In genomic region chr22:39254122-39254521, GRCh38 we compare ENCODE assay signal across 14 cellular contexts. TPM values are rescaled to one million over a fixed set of nuclear protein-coding genes. Genes with fewer than 3 reads are reported as not detected.
DNase-seq lines count a peak whose midpoint lies in the region; ATAC-seq, FAIRE-seq and TF ChIP-seq lines count a peak whose summit lies in the region.
"Had no signal": no experiment of that assay in that cellular context is flagged by ENCODE, and none has a peak within 500 bp of the region (broad histone marks: within the 10 kb centered on the region; RNA-seq: fewer than 3 reads in every experiment).

No MANE protein-coding gene starts in this region.

- no peaks in the 10 kb centered on the region for H3K9me3 ChIP-seq in SJSA1 (replicated peaks)
- H3K9me3 ChIP-seq: SJCRH30 had no signal

- FAIRE-seq in frontal cortex (lab: Jason Lieb, UNC), result no peak
- FAIRE-seq: colon, kidney had no signal

- H3K4me3 ChIP-seq in SJSA1, result no peak overlapping the region
- H3K4me3 ChIP-seq: neural progenitor cell, SJCRH30 had no signal

- no peak for ATAC-seq in foreskin keratinocyte

- DNase-seq in SJSA1 (ENCODE audit: low read depth in 1 of 2, low spot score in 2 of 2) (no peak), foreskin keratinocyte (no peak), retina (peak; percentile 45), frontal cortex (ENCODE audit: low spot score in 2 of 2) (no peak), foreskin melanocyte (no peak), HuH-7.5 (ENCODE audit: low spot score) (no peak), Kasumi-1 (lab: John Stamatoyannopoulos, UW) (no peak)
- DNase-seq: activated CD4-positive, alpha-beta T cell treated with anti-CD3 and anti-CD28 coated beads for 1 hour; NCI-H524 had no signal

- H3K36me3 ChIP-seq in SJSA1, result no peaks in the 10 kb centered on the region
- H3K36me3 ChIP-seq: neural progenitor cell, SJCRH30 had no signal

- peak overlapping the region; percentile 41 for H3K27ac ChIP-seq in C4-2B
- peak overlapping the region; percentile 98 for H3K27ac ChIP-seq in SJSA1
- peak overlapping the region; percentile 95 for H3K27ac ChIP-seq in foreskin keratinocyte
- H3K27ac ChIP-seq: neural progenitor cell had no signal

- peaks cover 52% of the 10 kb centered on the region for H3K4me1 ChIP-seq in SJSA1 (replicated peaks)
- H3K4me1 ChIP-seq in foreskin keratinocyte, result peaks cover 23% of the 10 kb centered on the region

- H3K27me3 ChIP-seq in SJSA1 (replicated peaks), result no peaks in the 10 kb centered on the region
- no peaks in the 10 kb centered on the region for H3K27me3 ChIP-seq in foreskin keratinocyte

- no peak for TF ChIP-seq CTCF in C4-2B (conservative IDR thresholded peaks at IDR 0.05)
- TF ChIP-seq CTCF in foreskin keratinocyte (conservative IDR thresholded peaks at IDR 0.05), result no peak

RNA-seq across cellular contexts. Expression of gene PDGFB, which starts 9.3 kb away (rescaled TPM):
- 0.13 TPM in 1 of 2 replicates, not detected in the other for total RNA-seq in SJSA1 (2014; rRNA removed; shearing (Covaris generic))
- total RNA-seq in foreskin keratinocyte, result 10.9 and 12.8 TPM in 2 replicates
- 9.8 and 12.0 TPM in 2 replicates for polyA plus RNA-seq in foreskin keratinocyte
- 2.0 TPM for total RNA-seq in frontal cortex

Comparison
In these comparisons a context has a peak if more than half of its experiments do, and no peak if none do; other contexts are left out.
1. H3K27ac ChIP-seq: peak in every context shown above with its lines; median percentile 98 in SJSA1; 95 in foreskin keratinocyte; 41 in C4-2B.